8 cellular contexts compared by ENCODE assay signal in the genomic region with DNA sequence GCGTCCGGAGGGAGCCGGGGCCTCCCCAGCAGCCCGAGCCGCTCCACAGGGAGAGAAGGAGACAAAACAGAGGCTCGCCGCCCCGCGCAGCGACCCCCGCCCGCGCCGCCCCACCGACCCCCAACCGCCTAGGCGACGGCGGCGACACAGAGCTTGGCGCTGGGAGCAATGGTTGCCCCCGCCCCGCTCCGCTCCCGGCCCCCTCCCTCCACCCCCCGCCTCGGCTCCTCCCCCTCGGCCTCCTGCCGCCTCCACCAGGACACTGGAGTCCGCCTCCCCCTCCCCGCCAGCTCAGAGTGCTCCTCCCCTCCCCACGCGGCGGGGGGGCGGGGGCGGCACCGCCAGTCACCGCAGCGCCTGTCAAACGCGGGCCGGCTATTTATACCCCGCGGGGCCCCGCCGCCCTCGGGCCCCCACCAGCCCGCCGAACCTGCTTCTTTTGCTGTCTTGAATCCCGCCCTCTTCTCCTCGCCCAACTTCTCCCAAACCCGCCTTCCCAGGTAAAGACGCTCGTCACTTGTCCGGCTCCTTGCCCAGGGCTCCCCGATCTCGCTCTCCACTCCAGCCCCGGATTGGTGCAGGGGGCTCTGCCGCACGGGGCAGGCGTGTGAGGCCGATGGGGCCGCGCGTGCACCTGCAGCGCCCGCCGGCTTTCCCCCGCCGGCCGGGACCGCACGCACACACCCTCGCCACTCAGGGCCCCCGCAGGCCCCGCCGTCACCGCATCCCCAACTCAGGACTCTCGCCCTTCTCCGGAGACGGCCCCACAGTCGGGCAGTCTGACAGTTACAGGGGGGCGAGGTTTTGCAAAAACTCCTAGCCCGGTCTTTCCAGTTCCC. TPM values are rescaled to one million over a fixed set of nuclear protein-coding genes. Genes with fewer than 3 reads are reported as not detected.
A peak's percentile ranks its signal among the peaks of the same experiment; 100 is the strongest.
DNase-seq lines count a peak whose midpoint lies in the region; ATAC-seq and TF ChIP-seq lines count a peak whose summit lies in the region.

A gene (minus strand): TSS at position 170 of the 839 bp plus-strand sequence. CDS start 39,517 bp downstream, outside the sequence.

- no peaks in the 10 kb centered on the region for H3K9me3 ChIP-seq in left lung

- intact Hi-C loops in left lung (cut with DNase I) = loop anchor here in 1 of 2 donors (10.0 kb wide), 1 partner anchor 82 kb away; no protein-coding TSS in a partner anchor

- peak within 1 kb of the TSS; percentile 92 for H3K4me3 ChIP-seq in BJ (ENCODE audit: low read depth, low read length)
- H3K4me3 ChIP-seq in left lung = peak within 1 kb of the TSS; percentile 84

- POLR2A ChIA-PET in BJ (lab: Charles Lee) = interaction anchor here (0.7 kb wide), 2 partner anchors 262 to 316 kb away, joined by 3 to 4 read pairs; no protein-coding TSS in a partner anchor

- H3K27ac ChIP-seq in left lung = peak within 1 kb of the TSS; percentile 99 to 100

- DNase-seq in BJ (ENCODE audit: low read depth) (no peak), NCI-H526 (lab: John Stamatoyannopoulos, UW) (peak; percentile 83 to 95), dedifferentiated amniotic fluid mesenchymal stem cell (ENCODE audit: extremely low spot score) (peak; percentile 83), left lung (peak; percentile 97 to 99)
- DNase-seq in activated CD4-positive, alpha-beta T cell treated with anti-CD3 and anti-CD28 coated beads, Interleukin-2, amount 50 U/mL, for 24 hours (ENCODE audit: low read depth in 1 of 2, low spot score in 1 of 2) = peak; percentile 54 to 68
- DNase-seq in stimulated activated CD4-positive, alpha-beta T cell treated with anti-CD3 and anti-CD28 coated beads, Interleukin-2, amount 100 ng/mL, for 4 hours (ENCODE audit: low read depth) = peak; percentile 87

- H3K4me1 ChIP-seq in left lung = peaks cover 5 to 33% of the 10 kb centered on the region in 2 donors

- peak; percentile 39 for ATAC-seq in GM19351 (IDR thresholded peaks at IDR 0.05; ENCODE audit: unreplicated experiment)
- peak; percentile 22 for ATAC-seq in HG03469 (IDR thresholded peaks at IDR 0.05; ENCODE audit: unreplicated experiment)
- ATAC-seq in left lung = peak; percentile 85

- CTCF ChIA-PET in BJ (lab: Yijun Ruan, JAX) = interaction anchor here (1.0 to 2.7 kb wide), 3 partner anchors 10 to 119 kb away, joined by 3 to 10 read pairs (median 5); no protein-coding TSS in a partner anchor

- no peaks in the 10 kb centered on the region for H3K27me3 ChIP-seq in BJ (ENCODE audit: control insufficient read depth, insufficient read depth, low read length)
- no peaks in the 10 kb centered on the region for H3K27me3 ChIP-seq in left lung

- TF ChIP-seq CTCF in BJ (IDR thresholded peaks at IDR 0.05; ENCODE audit: insufficient read depth, low read depth, low read length) (no peak), left lung (IDR thresholded peaks at IDR 0.05) (no peak)

- H3K36me3 ChIP-seq in BJ (ENCODE audit: control insufficient read depth, insufficient read depth, low read length) (no peaks in the 10 kb centered on the region), left lung (no peaks in the 10 kb centered on the region)

RNA-seq across cellular contexts. Expression of the gene that starts here (rescaled TPM):
- 23.9 and 28.6 TPM in 2 replicates for polyA plus RNA-seq in BJ (2011; rRNA removed)
- polyA minus RNA-seq in BJ (2011; rRNA and poly(A)+ RNA removed) = 26.3 and 32.6 TPM in 2 replicates
- 10 to 100 TPM; 37.3 to 42.6 TPM for total RNA-seq in left lung

Comparison
In these comparisons a context has a peak if more than half of its experiments do, and no peak if none do; other contexts are left out.
1. ATAC-seq: peak in every context shown above with its lines; median percentile 85 in left lung; 39 in GM19351; 22 in HG03469.